In the genomic region with DNA sequence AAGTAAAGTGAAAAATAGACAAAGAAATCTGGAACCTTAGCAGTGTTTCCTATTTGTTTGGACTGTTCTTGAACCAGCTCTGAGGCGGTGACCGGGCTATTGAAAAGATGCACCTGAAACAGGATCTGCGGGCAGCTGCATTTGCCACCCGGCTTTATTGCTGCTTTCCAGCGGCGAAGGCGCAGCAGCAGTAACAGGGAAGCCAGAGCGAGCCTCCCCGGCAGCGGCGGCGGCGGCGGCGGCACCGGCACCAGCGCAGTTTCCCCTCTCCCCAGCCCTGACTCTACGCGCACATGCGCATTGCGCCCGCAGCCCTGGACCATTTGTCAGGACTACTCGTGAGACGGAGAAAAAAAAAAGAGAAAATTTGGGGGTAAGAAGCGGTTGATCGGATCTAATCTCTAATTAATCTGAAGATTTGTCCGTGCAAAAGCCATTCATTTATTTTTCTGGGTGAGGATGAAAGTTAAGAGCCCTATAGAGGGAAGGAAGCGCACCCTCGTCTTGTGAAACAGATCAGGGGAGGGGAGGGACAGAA, we compare ENCODE assay signal across 8 cellular contexts. TPM values are rescaled to one million over a fixed set of nuclear protein-coding genes. Genes with fewer than 3 reads are reported as not detected.
A peak's percentile ranks its signal among the peaks of the same experiment; 100 is the strongest.
DNase-seq lines count a peak whose midpoint lies in the region; ATAC-seq and TF ChIP-seq lines count a peak whose summit lies in the region.

Gene L3MBTL3, plus strand, starts transcription at position 290 of the 538 bp plus-strand sequence. CDS start 24,119 bp downstream, outside the sequence.

- no peaks in the 10 kb centered on the region for H3K27me3 Mint-ChIP-seq in chondrocyte (ENCODE audit: low read depth)

- H3K4me1 Mint-ChIP-seq in chondrocyte (ENCODE audit: low read depth) = peaks cover 11% of the 10 kb centered on the region

- ATAC-seq in GM18868 (IDR thresholded peaks at IDR 0.05; ENCODE audit: unreplicated experiment) = peak; percentile 69
- ATAC-seq in HG03108 (IDR thresholded peaks at IDR 0.05; ENCODE audit: unreplicated experiment) = peak; percentile 73

- H3K27ac Mint-ChIP-seq in chondrocyte (ENCODE audit: unreplicated experiment) = peak within 1 kb of the TSS; percentile 95

- peaks cover 1% of the 10 kb centered on the region for H3K36me3 Mint-ChIP-seq in chondrocyte (ENCODE audit: low read depth)

- H3K4me3 Mint-ChIP-seq in chondrocyte (ENCODE audit: unreplicated experiment) = peak within 1 kb of the TSS; percentile 95

- H3K9me3 Mint-ChIP-seq in chondrocyte (ENCODE audit: low read depth) = no peaks in the 10 kb centered on the region

- TF ChIP-seq CTCF in chondrocyte (IDR thresholded peaks at IDR 0.05) = no peak

- DNase-seq in A172 (ENCODE audit: low spot score) (peak; percentile 61), NCI-H345 treated with DMSO at 0.1 percent for 48 hours (lab: John Stamatoyannopoulos, UW; ENCODE audit: unreplicated experiment) (peak; percentile 43), chondrocyte (ENCODE audit: low spot score) (peak; percentile 96), kidney glomerular epithelial cell (lab: John Stamatoyannopoulos, UW) (peak; percentile 76)
- peak; percentile 76 to 77 for DNase-seq in activated CD4-positive, alpha-beta T cell treated with anti-CD3 and anti-CD28 coated beads for 24 hours (ENCODE audit: low read depth in 2 of 2)
- peak; percentile 75 to 86 for DNase-seq in stimulated activated CD4-positive, alpha-beta T cell treated with anti-CD3 and anti-CD28 coated beads, Interleukin-15, amount 100 ng/mL, for 1 hour (ENCODE audit: low read depth in 1 of 2, low spot score in 1 of 2)

RNA-seq across cellular contexts. Expression of gene L3MBTL3, which starts in this region (rescaled TPM):
- total RNA-seq in A172 (2014; rRNA removed; shearing (Covaris generic)) = 5.4 and 7.6 TPM in 2 replicates
- 10.0 to 16.7 TPM (median 15.4 TPM) in 3 replicates for total RNA-seq in chondrocyte

Comparison
In these comparisons a context has a peak if more than half of its experiments do, and no peak if none do; other contexts are left out.
1. Peak in every context shown above with its lines: DNase-seq and ATAC-seq.
2. DNase-seq: peak in every context shown above with its lines; median percentile 96 in chondrocyte; 80 in stimulated activated CD4-positive, alpha-beta T cell treated with anti-CD3 and anti-CD28 coated beads, Interleukin-15, amount 100 ng/mL, for 1 hour; 76 in activated CD4-positive, alpha-beta T cell treated with anti-CD3 and anti-CD28 coated beads for 24 hours; 76 in kidney glomerular epithelial cell; 61 in A172; 43 in NCI-H345 treated with DMSO at 0.1 percent for 48 hours.